Comparison of ENCODE assay signal across 7 cellular contexts in genomic region chr7:116671681-116672595, GRCh38. TPM values are rescaled to one million over a fixed set of nuclear protein-coding genes. Genes with fewer than 3 reads are reported as not detected.
DNase-seq lines count a peak whose midpoint lies in the region; FAIRE-seq and TF ChIP-seq lines count a peak whose summit lies in the region.

Gene MET (plus strand): TSS chr7:116672196. CDS start chr7:116699085, 26,889 bp downstream.

- no peaks in the 10 kb centered on the region for H3K36me3 ChIP-seq in H7 (replicated peaks; ENCODE audit: control insufficient read depth, insufficient read depth, low read length)

- DNase-seq in GM12891 (ENCODE audit: insufficient read length, low spot score), result peak; percentile 53
- peak; percentile 86 for DNase-seq in H7
- DNase-seq in coronary artery (ENCODE audit: low spot score), result peak; percentile 82
- peak; percentile 95 for DNase-seq in kidney tubule cell (ENCODE audit: low spot score)
- DNase-seq in stimulated activated CD4-positive, alpha-beta T cell treated with anti-CD3 and anti-CD28 coated beads, Interleukin-15, amount 100 ng/mL, for 48 hours (ENCODE audit: low read depth in 2 of 2), result peak; percentile 23 to 25

- H3K4me3 ChIP-seq in H7 (ENCODE audit: insufficient read depth, low read depth, low read length) (peak within 1 kb of the TSS; percentile 67), coronary artery (peak within 1 kb of the TSS; percentile 86)

- H3K4me3 Mint-ChIP-seq in T-helper 1 cell treated with Interleukin-12 subunit alpha and Interleukin-12 subunit beta and Interleukin-4 antibody, amounts not matched to agents 30 μg/mL and 1 μg/mL, for 36 hours, result peak within 1 kb of the TSS; percentile 73

- H3K9me3 Mint-ChIP-seq in T-helper 1 cell treated with Interleukin-12 subunit alpha and Interleukin-12 subunit beta and Interleukin-4 antibody, amounts not matched to agents 30 μg/mL and 1 μg/mL, for 36 hours, result no peaks in the 10 kb centered on the region

- no peak for TF ChIP-seq POLR2A in GM12891 (IDR thresholded peaks at IDR 0.05; ENCODE audit: low read depth, low read length)

- H3K36me3 Mint-ChIP-seq in T-helper 1 cell treated with Interleukin-12 subunit alpha and Interleukin-12 subunit beta and Interleukin-4 antibody, amounts not matched to agents 30 μg/mL and 1 μg/mL, for 36 hours (ENCODE audit: low read depth), result no peaks in the 10 kb centered on the region

- peaks cover 81% of the 10 kb centered on the region for H3K27me3 Mint-ChIP-seq in T-helper 1 cell treated with Interleukin-12 subunit alpha and Interleukin-12 subunit beta and Interleukin-4 antibody, amounts not matched to agents 30 μg/mL and 1 μg/mL, for 36 hours (ENCODE audit: low read depth)

- no peak within 1 kb of the TSS for H3K27ac Mint-ChIP-seq in T-helper 1 cell treated with Interleukin-12 subunit alpha and Interleukin-12 subunit beta and Interleukin-4 antibody, amounts not matched to agents 30 μg/mL and 1 μg/mL, for 36 hours

- H3K27ac ChIP-seq in coronary artery, result peak within 1 kb of the TSS; percentile 68 to 81

- H3K4me1 Mint-ChIP-seq in T-helper 1 cell treated with Interleukin-12 subunit alpha and Interleukin-12 subunit beta and Interleukin-4 antibody, amounts not matched to agents 30 μg/mL and 1 μg/mL, for 36 hours (ENCODE audit: low read depth), result peaks cover 4% of the 10 kb centered on the region

- TF ChIP-seq CTCF in LNCAP (IDR thresholded peaks at IDR 0.05), result peak; percentile 47
- no peak for TF ChIP-seq CTCF in coronary artery (IDR thresholded peaks at IDR 0.05)

- peaks cover 13% of the 10 kb centered on the region for H3K27me3 ChIP-seq in H7 (ENCODE audit: control insufficient read depth, insufficient read depth, low read length)

- peak; percentile 71 for FAIRE-seq in GM12891 (lab: Jason Lieb, UNC)

TF ChIP-seq in GM12891, 5 proteins besides CTCF, POLR2A, EP300 and RAD21:
- no peak for TF ChIP-seq PAX5 (IDR thresholded peaks at IDR 0.05; ENCODE audit: insufficient read depth, low read length, severe bottlenecking)
- TF ChIP-seq POLR2AphosphoS5 (IDR thresholded peaks at IDR 0.05; ENCODE audit: low read depth, low read length), result no peak
- no peak for TF ChIP-seq TAF1 (IDR thresholded peaks at IDR 0.05; ENCODE audit: low read depth, low read length)
- no peak for TF ChIP-seq SPI1 (IDR thresholded peaks at IDR 0.05; ENCODE audit: low read depth, low read length)
- TF ChIP-seq POU2F2 (IDR thresholded peaks at IDR 0.05; ENCODE audit: low read depth, low read length), result no peak

RNA-seq across cellular contexts. Expression of gene MET, which starts in this region (rescaled TPM):
- not detected for polyA plus RNA-seq in GM12891 (2012; ENCODE audit: low read depth, missing spikeins)
- 14.6 and 25.4 TPM in 2 replicates for total RNA-seq in H7 (2014; rRNA removed; shearing (Covaris generic))

Comparison
In these comparisons a context has a peak if more than half of its experiments do, and no peak if none do; other contexts are left out.
1. Peak in every context shown above with its lines: DNase-seq, H3K4me3 ChIP-seq and H3K27ac ChIP-seq.
2. DNase-seq: peak in every context shown above with its lines; median percentile 95 in kidney tubule cell; 86 in H7; 82 in coronary artery; 53 in GM12891; 24 in stimulated activated CD4-positive, alpha-beta T cell treated with anti-CD3 and anti-CD28 coated beads, Interleukin-15, amount 100 ng/mL, for 48 hours.